20 cellular contexts compared by ENCODE assay signal in the genomic region with DNA sequence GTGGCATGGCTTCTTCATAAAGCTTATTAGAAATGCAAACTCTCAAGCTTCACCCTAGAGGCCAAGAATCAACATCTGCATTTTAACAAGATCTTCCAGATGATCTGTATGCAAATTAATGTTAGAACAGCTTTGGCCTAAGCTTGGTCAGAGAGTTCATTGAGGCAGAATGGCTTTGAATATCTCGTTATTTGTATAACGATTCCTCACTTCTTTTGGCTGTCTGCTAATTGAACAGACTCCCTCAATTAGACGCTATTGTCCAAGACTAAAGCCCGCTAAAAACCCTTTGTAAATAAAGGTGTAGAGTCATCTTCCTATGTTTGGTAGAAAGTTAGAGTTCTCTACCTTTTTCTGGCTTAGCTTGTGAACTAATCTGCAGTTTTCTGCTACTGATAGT.
"Had no signal": no experiment of that assay in that cellular context is flagged by ENCODE, and none has a peak within 500 bp of the region (broad histone marks: within the 10 kb centered on the region; RNA-seq: fewer than 3 reads in every experiment).

No MANE protein-coding gene starts in this region.

- H3K4me2 ChIP-seq: hepatocyte had no signal

- H3K27ac ChIP-seq: coronary artery, dorsolateral prefrontal cortex, esophagus muscularis mucosa, foreskin keratinocyte, gastroesophageal sphincter, heart left ventricle, hepatocyte, left ventricle myocardium inferior, lower lobe of right lung had no signal

- DNase-seq: dermis blood vessel endothelial cell; dorsolateral prefrontal cortex; effector CD4-positive, alpha-beta T cell; effector memory CD4-positive, alpha-beta T cell; foreskin keratinocyte; heart left ventricle; hypothalamus; immature natural killer cell; islet precursor cell; kidney; kidney glomerular epithelial cell; left colon; left ventricle myocardium inferior; lower lobe of right lung; mesenchymal stem cell; midbrain had no signal

- H3K79me2 ChIP-seq: hepatocyte had no signal

- H3K9me3 ChIP-seq: esophagus muscularis mucosa, gastroesophageal sphincter, lower lobe of right lung had no signal

- H3K4me1 ChIP-seq: esophagus muscularis mucosa, gastroesophageal sphincter, heart left ventricle, left ventricle myocardium inferior, lower lobe of right lung had no signal

- H3K36me3 ChIP-seq: esophagus muscularis mucosa, gastroesophageal sphincter, heart left ventricle, left ventricle myocardium inferior, lower lobe of right lung had no signal

- H3K4me3 ChIP-seq: coronary artery, dorsolateral prefrontal cortex, esophagus muscularis mucosa, gastroesophageal sphincter, heart left ventricle, hepatocyte, left ventricle myocardium inferior, lower lobe of right lung had no signal

- H3K27me3 ChIP-seq: dorsolateral prefrontal cortex, esophagus muscularis mucosa, foreskin keratinocyte, gastroesophageal sphincter, heart left ventricle, hepatocyte had no signal
